Comparison of ENCODE assay signal across 35 cellular contexts in the genomic region with DNA sequence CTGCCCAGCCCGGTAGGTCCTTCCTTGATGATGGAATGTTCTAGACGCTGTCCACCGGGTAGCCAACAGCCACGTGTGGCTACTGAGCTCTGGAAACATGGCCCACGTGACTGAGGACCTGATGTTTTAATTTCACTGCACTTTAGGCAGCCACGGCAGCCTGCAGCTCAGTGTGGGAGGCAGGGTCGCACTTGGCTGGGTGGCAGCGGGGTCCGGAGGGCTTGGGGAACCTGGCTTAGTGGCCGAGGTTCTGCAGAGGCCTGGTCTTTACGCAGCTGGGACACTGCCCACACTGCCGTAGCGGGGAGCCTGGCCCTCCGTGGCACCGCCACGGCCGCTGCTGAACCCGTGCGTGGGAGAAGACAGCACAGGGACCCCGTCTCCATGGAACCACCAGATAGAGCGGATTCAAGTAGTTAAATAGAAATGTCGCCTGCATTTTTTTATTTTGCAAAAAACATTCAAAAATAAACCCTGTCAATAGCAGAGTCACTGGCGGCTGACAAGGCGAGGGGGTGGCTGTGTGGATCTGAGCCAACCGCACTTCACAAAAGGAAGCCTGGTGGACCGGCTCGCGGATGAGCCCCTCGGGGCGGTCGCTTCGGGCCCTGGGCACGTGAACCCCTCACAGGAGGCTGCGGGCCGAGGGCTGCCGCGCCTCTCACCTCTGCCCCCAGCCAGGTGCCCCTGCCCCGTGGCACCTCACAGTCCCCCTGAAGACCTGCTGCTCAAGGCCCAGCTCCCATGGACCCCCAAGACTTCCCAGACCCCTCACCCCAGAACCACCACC. TPM values are rescaled to one million over a fixed set of nuclear protein-coding genes. Genes with fewer than 3 reads are reported as not detected.
"Had no signal": no experiment of that assay in that cellular context is flagged by ENCODE, and none has a peak within 500 bp of the region (broad histone marks: within the 10 kb centered on the region; RNA-seq: fewer than 3 reads in every experiment).

No MANE protein-coding gene starts in this region.

- H3K9me3 ChIP-seq: colonic mucosa, esophagus muscularis mucosa, gastroesophageal sphincter, heart left ventricle, left ventricle myocardium inferior, lower lobe of right lung, pancreas, sigmoid colon, stomach, testis, tibial artery had no signal

- H3K27me3 ChIP-seq: colonic mucosa, foreskin keratinocyte, hepatocyte, pancreas, testis had no signal

- H3K4me2 ChIP-seq: hepatocyte had no signal

- H3K4me3 ChIP-seq: colonic mucosa, esophagus muscularis mucosa, gastroesophageal sphincter, heart left ventricle, hepatocyte, left ventricle myocardium inferior, lower lobe of right lung, pancreas, sigmoid colon, stomach, testis, tibial artery had no signal

- H3K36me3 ChIP-seq: colonic mucosa, esophagus muscularis mucosa, gastroesophageal sphincter, heart left ventricle, left ventricle myocardium inferior, lower lobe of right lung, pancreas, sigmoid colon, stomach, tibial artery had no signal

- H3K79me2 ChIP-seq: hepatocyte had no signal

- ATAC-seq: foreskin keratinocyte; gastroesophageal sphincter; heart left ventricle; left cardiac atrium; lower lobe of right lung; naive thymus-derived CD8-positive, alpha-beta T cell; pancreas; stimulated activated effector memory CD8-positive, alpha-beta T cell treated with anti-CD3 and anti-CD28 coated beads, Interleukin-12 subunit alpha, Interleukin-12 subunit beta, amount 100 ng/mL, for 72 hours had no signal

- H2AFZ ChIP-seq: hepatocyte had no signal

- H3K27ac ChIP-seq: colonic mucosa, esophagus muscularis mucosa, foreskin keratinocyte, gastroesophageal sphincter, heart left ventricle, hepatocyte, left ventricle myocardium inferior, lower lobe of right lung, pancreas, sigmoid colon, stomach, testis, tibial artery had no signal

- DNase-seq: colonic mucosa; effector CD8-positive, alpha-beta T cell; endodermal cell; foreskin keratinocyte; left cardiac atrium; left ventricle myocardium inferior; lower lobe of right lung; naive thymus-derived CD8-positive, alpha-beta T cell; nephron progenitor cell; occipital lobe; sigmoid colon; stimulated activated CD4-positive, alpha-beta T cell treated with anti-CD3 and anti-CD28 coated beads, Interleukin-2, amount 100 ng/mL, for 24 hours; stimulated activated CD4-positive, alpha-beta T cell treated with anti-CD3 and anti-CD28 coated beads, Interleukin-4, amount 100 ng/mL, for 24 hours; stimulated activated naive CD4-positive, alpha-beta T cell treated with Interleukin-2 at 50 U/mL for 16 hours; stomach; testis; tibial artery had no signal

- FAIRE-seq: endothelial cell of umbilical vein, pancreas had no signal

- H3K4me1 ChIP-seq: colonic mucosa, esophagus muscularis mucosa, foreskin keratinocyte, gastroesophageal sphincter, heart left ventricle, left ventricle myocardium inferior, lower lobe of right lung, pancreas, sigmoid colon, stomach, testis, tibial artery had no signal

RNA-seq across cellular contexts. Expression of gene UTF1, which starts 25.6 kb away (rescaled TPM):
- total RNA-seq: cerebellum; colonic mucosa; endothelial cell of umbilical vein; epithelial cell of proximal tubule; esophagus muscularis mucosa; fibroblast of lung; foreskin keratinocyte; gastroesophageal sphincter; heart left ventricle; hepatocyte; kidney epithelial cell; left cardiac atrium; left ventricle myocardium inferior; lower lobe of right lung; mesenteric fat pad; myocyte; naive thymus-derived CD8-positive, alpha-beta T cell; occipital lobe; pancreas; posterior vena cava; pulmonary artery endothelial cell; sigmoid colon; skeletal muscle tissue; stomach; subcutaneous adipose tissue; urinary bladder had no signal
- polyA plus RNA-seq: endothelial cell of umbilical vein; fibroblast of lung; foreskin keratinocyte; heart left ventricle; hepatocyte; naive thymus-derived CD8-positive, alpha-beta T cell; pancreas; sigmoid colon; stomach; urinary bladder had no signal

RNA-seq across cellular contexts. Expression of gene VENTX, which starts 33.2 kb away (rescaled TPM):
- total RNA-seq: endothelial cell of umbilical vein; epithelial cell of proximal tubule; fibroblast of lung; foreskin keratinocyte; hepatocyte; kidney epithelial cell; naive thymus-derived CD8-positive, alpha-beta T cell; occipital lobe; pulmonary artery endothelial cell; skeletal muscle tissue; urinary bladder had no signal
- polyA plus RNA-seq: endothelial cell of umbilical vein; fibroblast of lung; foreskin keratinocyte; hepatocyte; naive thymus-derived CD8-positive, alpha-beta T cell had no signal

RNA-seq across cellular contexts. Expression of gene KNDC1, which starts 44.4 kb away (rescaled TPM):
- total RNA-seq: endothelial cell of umbilical vein, myocyte, pulmonary artery endothelial cell, subcutaneous adipose tissue had no signal
- polyA plus RNA-seq: endothelial cell of umbilical vein; naive thymus-derived CD8-positive, alpha-beta T cell had no signal
